ENCODE assay signal across 27 cellular contexts in genomic region chr19:55231391-55232283, GRCh38. TPM values are rescaled to one million over a fixed set of nuclear protein-coding genes. Genes with fewer than 3 reads are reported as not detected.
"Had no signal": no experiment of that assay in that cellular context is flagged by ENCODE, and none has a peak within 500 bp of the region (broad histone marks: within the 10 kb centered on the region; RNA-seq: fewer than 3 reads in every experiment).

No MANE protein-coding gene starts in this region.

- H3K4me3 Mint-ChIP-seq: activated naive CD4-positive, alpha-beta T cell treated with anti-CD3 and anti-CD28 coated beads, Interleukin-2, amount 10 ng/mL, durations not matched to agents 7 days and 5 days; activated T-cell treated with anti-CD3 and anti-CD28 coated beads, Interleukin-2, amount 50 U/mL, for 72 hours; dendritic cell treated with granulocyte-macrophage colony-stimulating factor and Interleukin-4, amounts not matched to agents 40 ng/mL and 50 ng/mL, for 4 days; naive thymus-derived CD4-positive, alpha-beta T cell; stimulated activated effector memory CD8-positive, alpha-beta T cell treated with anti-CD3 and anti-CD28 coated beads, Interleukin-12 subunit alpha, Interleukin-12 subunit beta, amount 100 ng/mL, for 72 hours; stimulated activated naive CD8-positive, alpha-beta T cell treated with anti-CD3 and anti-CD28 coated beads, Interleukin-15, amount 100 ng/mL, for 72 hours; T-helper 1 cell treated with Interleukin-12 subunit alpha and Interleukin-12 subunit beta and Interleukin-4 antibody, amounts not matched to agents 30 μg/mL and 1 μg/mL, for 36 hours had no signal

- H3K4me3 ChIP-seq: heart right ventricle, lower lobe of right lung, pancreas, psoas muscle, right atrium auricular region, skin epidermis, tibial nerve had no signal

- ATAC-seq: activated T-cell treated with anti-CD3 and anti-CD28 coated beads, Interleukin-2, amount 50 U/mL, for 72 hours; heart right ventricle; lower lobe of right lung; naive thymus-derived CD4-positive, alpha-beta T cell; pancreas; psoas muscle; stimulated activated effector memory CD8-positive, alpha-beta T cell treated with anti-CD3 and anti-CD28 coated beads, Interleukin-12 subunit alpha, Interleukin-12 subunit beta, amount 100 ng/mL, for 72 hours; stimulated activated naive CD8-positive, alpha-beta T cell treated with anti-CD3 and anti-CD28 coated beads, Interleukin-15, amount 100 ng/mL, for 72 hours had no signal

- H3K9me3 ChIP-seq: heart right ventricle, lower lobe of right lung, neutrophil, pancreas, psoas muscle, right atrium auricular region, tibial nerve had no signal

- DNase-seq: activated CD4-positive, alpha-beta T cell treated with anti-CD3 and anti-CD28 coated beads for 4 hours; activated CD4-positive, alpha-beta T cell treated with anti-CD3 and anti-CD28 coated beads, Interleukin-2, amount 50 U/mL, for 48 hours; activated CD4-positive, CD25-positive, alpha-beta regulatory T cell; activated CD8-positive, alpha-beta memory T cell treated with anti-CD3 and anti-CD28 coated beads, Interleukin-2, amount 50 U/mL, for 48 hours; activated effector memory CD4-positive, alpha-beta T cell treated with anti-CD3 and anti-CD28 coated beads, Interleukin-2, amount 50 U/mL, for 16 hours; activated naive CD4-positive, alpha-beta T cell treated with anti-CD3 and anti-CD28 coated beads, Interleukin-2, amount 10 ng/mL, durations not matched to agents 7 days and 5 days; activated T-cell treated with anti-CD3 and anti-CD28 coated beads, Interleukin-2, amount 50 U/mL, for 72 hours; amygdala; effector CD8-positive, alpha-beta T cell; erythroblast; foreskin fibroblast; heart right ventricle; lower lobe of right lung; naive thymus-derived CD4-positive, alpha-beta T cell; psoas muscle; stimulated activated CD4-positive, alpha-beta T cell treated with anti-CD3 and anti-CD28 coated beads, Interleukin-2, amount 100 ng/mL, for 24 hours; stimulated activated naive CD8-positive, alpha-beta T cell treated with anti-CD3 and anti-CD28 coated beads, Interleukin-15, amount 100 ng/mL, for 72 hours had no signal

- H3K9me3 Mint-ChIP-seq: activated naive CD4-positive, alpha-beta T cell treated with anti-CD3 and anti-CD28 coated beads, Interleukin-2, amount 10 ng/mL, durations not matched to agents 7 days and 5 days; activated T-cell treated with anti-CD3 and anti-CD28 coated beads, Interleukin-2, amount 50 U/mL, for 72 hours; dendritic cell treated with granulocyte-macrophage colony-stimulating factor and Interleukin-4, amounts not matched to agents 40 ng/mL and 50 ng/mL, for 4 days; naive thymus-derived CD4-positive, alpha-beta T cell; stimulated activated effector memory CD8-positive, alpha-beta T cell treated with anti-CD3 and anti-CD28 coated beads, Interleukin-12 subunit alpha, Interleukin-12 subunit beta, amount 100 ng/mL, for 72 hours; stimulated activated naive CD8-positive, alpha-beta T cell treated with anti-CD3 and anti-CD28 coated beads, Interleukin-15, amount 100 ng/mL, for 72 hours; T-helper 1 cell treated with Interleukin-12 subunit alpha and Interleukin-12 subunit beta and Interleukin-4 antibody, amounts not matched to agents 30 μg/mL and 1 μg/mL, for 36 hours had no signal

- H3K27ac ChIP-seq: heart right ventricle, lower lobe of right lung, neutrophil, pancreas, psoas muscle, right atrium auricular region, skin epidermis, tibial nerve had no signal

- H3K27ac Mint-ChIP-seq: activated naive CD4-positive, alpha-beta T cell treated with anti-CD3 and anti-CD28 coated beads, Interleukin-2, amount 10 ng/mL, durations not matched to agents 7 days and 5 days; activated T-cell treated with anti-CD3 and anti-CD28 coated beads, Interleukin-2, amount 50 U/mL, for 72 hours; dendritic cell treated with granulocyte-macrophage colony-stimulating factor and Interleukin-4, amounts not matched to agents 40 ng/mL and 50 ng/mL, for 4 days; T-helper 1 cell treated with Interleukin-12 subunit alpha and Interleukin-12 subunit beta and Interleukin-4 antibody, amounts not matched to agents 30 μg/mL and 1 μg/mL, for 36 hours had no signal

- H3K4me1 ChIP-seq: lower lobe of right lung, pancreas, psoas muscle, tibial nerve had no signal

- H3K27me3 Mint-ChIP-seq: activated naive CD4-positive, alpha-beta T cell treated with anti-CD3 and anti-CD28 coated beads, Interleukin-2, amount 10 ng/mL, durations not matched to agents 7 days and 5 days; dendritic cell treated with granulocyte-macrophage colony-stimulating factor and Interleukin-4, amounts not matched to agents 40 ng/mL and 50 ng/mL, for 4 days; naive thymus-derived CD4-positive, alpha-beta T cell; stimulated activated naive CD8-positive, alpha-beta T cell treated with anti-CD3 and anti-CD28 coated beads, Interleukin-15, amount 100 ng/mL, for 72 hours had no signal

- H3K27me3 ChIP-seq: heart right ventricle, neutrophil, pancreas, right atrium auricular region, tibial nerve had no signal

RNA-seq across cellular contexts. Expression of gene PTPRH, which starts 22.3 kb away (rescaled TPM):
- total RNA-seq: activated CD8-positive, alpha-beta memory T cell treated with anti-CD3 and anti-CD28 coated beads for 36 hours; activated T-cell treated with anti-CD3 and anti-CD28 coated beads, Interleukin-2, amount 50 U/mL, for 72 hours had no signal
- polyA plus RNA-seq: naive thymus-derived CD4-positive, alpha-beta T cell had no signal

RNA-seq across cellular contexts. Expression of gene SYT5, which starts 51.5 kb away (rescaled TPM):
- total RNA-seq: activated CD8-positive, alpha-beta memory T cell treated with anti-CD3 and anti-CD28 coated beads for 36 hours; lower lobe of right lung; mesenteric fat pad; psoas muscle; tibial nerve had no signal
- polyA plus RNA-seq: naive thymus-derived CD4-positive, alpha-beta T cell had no signal
